17 cellular contexts compared by ENCODE assay signal in genomic region chr9:127300886-127301447, GRCh38. TPM values are rescaled to one million over a fixed set of nuclear protein-coding genes. Genes with fewer than 3 reads are reported as not detected.
DNase-seq lines count a peak whose midpoint lies in the region; ATAC-seq, FAIRE-seq and TF ChIP-seq lines count a peak whose summit lies in the region.
"Had no signal": no experiment of that assay in that cellular context is flagged by ENCODE, and none has a peak within 500 bp of the region (broad histone marks: within the 10 kb centered on the region; RNA-seq: fewer than 3 reads in every experiment).

No MANE protein-coding gene starts in this region.

- 49 to 56% methylated on average over 3 of the region's 3 CpGs for WGBS in heart right ventricle, 2 donors
- 26 to 36% (median 30%) methylated on average over 3 of the region's 3 CpGs for WGBS in psoas muscle, 3 donors

- DNase-seq in GM12891 (ENCODE audit: insufficient read length, low spot score) (peak; percentile 13), NCI-H82 (lab: John Stamatoyannopoulos, UW) (peak; percentile 97), heart right ventricle (no peak), psoas muscle (no peak), DMS79 treated with DMSO at 0.1 percent for 48 hours (lab: John Stamatoyannopoulos, UW) (no peak), HCEC 1CT (no peak)
- DNase-seq in activated T-helper 1 cell treated with anti-CD3 and anti-CD28 coated beads, Interleukin-12 subunit alpha, Interleukin-12 subunit beta, Interleukin-2, Interleukin-4 antibody, amounts not matched to agents 30 ng/mL and 10 ng/mL and 1 ng/mL, durations not matched to agents 14 hours and 24 hours and 36 hours (ENCODE audit: low spot score), result no peak
- DNase-seq: BE2C; CD8-positive, alpha-beta memory T cell; H7; KG1; NCI-H1092 treated with DMSO at 0.1 percent for 48 hours; NCI-H187; NCI-H510A treated with DMSO at 0.1 percent for 48 hours; PC-9; SK-N-SH had no signal

- no peaks in the 10 kb centered on the region for H3K4me1 Mint-ChIP-seq in activated T-helper 1 cell treated with anti-CD3 and anti-CD28 coated beads, Interleukin-12 subunit alpha, Interleukin-12 subunit beta, Interleukin-2, Interleukin-4 antibody, amounts not matched to agents 30 ng/mL and 10 ng/mL and 1 ng/mL, durations not matched to agents 14 hours and 24 hours and 36 hours (ENCODE audit: low read depth)
- H3K4me1 Mint-ChIP-seq: CD8-positive, alpha-beta memory T cell had no signal

- TF ChIP-seq POLR2A in GM12891 (IDR thresholded peaks at IDR 0.05; ENCODE audit: low read depth, low read length), result no peak

- H3K27ac Mint-ChIP-seq in activated T-helper 1 cell treated with anti-CD3 and anti-CD28 coated beads, Interleukin-12 subunit alpha, Interleukin-12 subunit beta, Interleukin-2, Interleukin-4 antibody, amounts not matched to agents 30 ng/mL and 10 ng/mL and 1 ng/mL, durations not matched to agents 14 hours and 24 hours and 36 hours, result no peak overlapping the region

- TF ChIP-seq CTCF in heart right ventricle (IDR thresholded peaks at IDR 0.05) (no peak), psoas muscle (IDR thresholded peaks at IDR 0.05) (no peak)

- no peaks in the 10 kb centered on the region for H3K27me3 ChIP-seq in heart right ventricle
- H3K27me3 ChIP-seq in psoas muscle (ENCODE audit: insufficient read depth in 3 of 3, low read length in 2 of 3), result no peaks in the 10 kb centered on the region
- H3K27me3 ChIP-seq: BE2C had no signal

- H3K27ac ChIP-seq in heart right ventricle, result peak overlapping the region in 5 of 10 donors; percentile 7 to 68 (median 26)
- peak overlapping the region; percentile 4 for H3K27ac ChIP-seq in psoas muscle
- H3K27ac ChIP-seq: PC-9 had no signal

- H3K9me3 ChIP-seq in heart right ventricle (no peaks in the 10 kb centered on the region), psoas muscle (no peaks in the 10 kb centered on the region)
- H3K9me3 ChIP-seq: BE2C, SK-N-SH had no signal

- H3K27me3 Mint-ChIP-seq in activated T-helper 1 cell treated with anti-CD3 and anti-CD28 coated beads, Interleukin-12 subunit alpha, Interleukin-12 subunit beta, Interleukin-2, Interleukin-4 antibody, amounts not matched to agents 30 ng/mL and 10 ng/mL and 1 ng/mL, durations not matched to agents 14 hours and 24 hours and 36 hours (ENCODE audit: insufficient read depth), result peaks cover 9% of the 10 kb centered on the region

- H3K36me3 Mint-ChIP-seq in activated T-helper 1 cell treated with anti-CD3 and anti-CD28 coated beads, Interleukin-12 subunit alpha, Interleukin-12 subunit beta, Interleukin-2, Interleukin-4 antibody, amounts not matched to agents 30 ng/mL and 10 ng/mL and 1 ng/mL, durations not matched to agents 14 hours and 24 hours and 36 hours (ENCODE audit: low read depth), result no peaks in the 10 kb centered on the region
- H3K36me3 Mint-ChIP-seq: CD8-positive, alpha-beta memory T cell had no signal

- no peaks in the 10 kb centered on the region for H3K9me3 Mint-ChIP-seq in activated T-helper 1 cell treated with anti-CD3 and anti-CD28 coated beads, Interleukin-12 subunit alpha, Interleukin-12 subunit beta, Interleukin-2, Interleukin-4 antibody, amounts not matched to agents 30 ng/mL and 10 ng/mL and 1 ng/mL, durations not matched to agents 14 hours and 24 hours and 36 hours
- H3K9me3 Mint-ChIP-seq: CD8-positive, alpha-beta memory T cell had no signal

- H3K4me3 ChIP-seq in heart right ventricle, result no peak overlapping the region
- no peak overlapping the region for H3K4me3 ChIP-seq in psoas muscle
- H3K4me3 ChIP-seq: GM12878, PC-9 had no signal

- ATAC-seq in heart right ventricle (peak in 6 of 8 donors; percentile 63 to 86 (median 80)), psoas muscle (peak in 3 of 4 donors; percentile 43 to 67 (median 52))
- ATAC-seq: GM12878 had no signal

- intact Hi-C loops in heart right ventricle (cut with DNase I) (no loop called here), psoas muscle (cut with DNase I) (no loop called here)
- intact Hi-C loops in activated T-helper 1 cell treated with anti-CD3 and anti-CD28 coated beads, Interleukin-12 subunit alpha, Interleukin-12 subunit beta, Interleukin-2, Interleukin-4 antibody, amounts not matched to agents 30 ng/mL and 10 ng/mL and 1 ng/mL, durations not matched to agents 14 hours and 24 hours and 36 hours (cut with micrococcal nuclease), result no loop called here

- no peak overlapping the region for H3K4me3 Mint-ChIP-seq in activated T-helper 1 cell treated with anti-CD3 and anti-CD28 coated beads, Interleukin-12 subunit alpha, Interleukin-12 subunit beta, Interleukin-2, Interleukin-4 antibody, amounts not matched to agents 30 ng/mL and 10 ng/mL and 1 ng/mL, durations not matched to agents 14 hours and 24 hours and 36 hours
- H3K4me3 Mint-ChIP-seq: CD8-positive, alpha-beta memory T cell had no signal

- peak; percentile 5 for FAIRE-seq in GM12891 (lab: Jason Lieb, UNC)
- FAIRE-seq: GM12878 had no signal

- H3K4me1 ChIP-seq in heart right ventricle (peaks cover 0 to 16% (median 10%) of the 10 kb centered on the region in 9 donors), psoas muscle (peaks cover 9% of the 10 kb centered on the region)

- no peaks in the 10 kb centered on the region for H3K36me3 ChIP-seq in heart right ventricle
- no peaks in the 10 kb centered on the region for H3K36me3 ChIP-seq in psoas muscle (ENCODE audit: insufficient read depth in 1 of 2, low read depth in 1 of 2)

TF ChIP-seq in GM12891, 5 proteins besides CTCF, POLR2A, EP300 and RAD21:
- TF ChIP-seq POLR2AphosphoS5 (IDR thresholded peaks at IDR 0.05; ENCODE audit: low read depth, low read length) (no peak), POU2F2 (IDR thresholded peaks at IDR 0.05; ENCODE audit: low read depth, low read length) (no peak), PAX5 (IDR thresholded peaks at IDR 0.05; ENCODE audit: insufficient read depth, low read length, severe bottlenecking) (no peak), SPI1 (IDR thresholded peaks at IDR 0.05; ENCODE audit: low read depth, low read length) (no peak), TAF1 (IDR thresholded peaks at IDR 0.05; ENCODE audit: low read depth, low read length) (no peak)
TF ChIP-seq in GM12891: peak in this region for 0.

RNA-seq across cellular contexts. Expression of gene GARNL3, which starts 36.4 kb away (rescaled TPM):
- polyA plus RNA-seq in GM12891 (2012; ENCODE audit: low read depth, missing spikeins), result 2.9 TPM
- total RNA-seq in heart right ventricle (10 to 100 TPM in 9 of 10 donors, 1 to 10 TPM in 1; 9.9 to 53.1 (median 31.6) TPM), psoas muscle (1 to 10 TPM; 2.2 to 4.8 (median 3.1) TPM)
- polyA plus RNA-seq in heart right ventricle (10 to 100 TPM in 1 of 2 donors, 1 to 10 TPM in 1; 3.3 to 17.7 TPM), psoas muscle (1 to 10 TPM; 1.2 to 1.9 (median 1.7) TPM)
- 1.5 and 2.0 TPM in 2 replicates for total RNA-seq in activated T-helper 1 cell treated with anti-CD3 and anti-CD28 coated beads, Interleukin-12 subunit alpha, Interleukin-12 subunit beta, Interleukin-2, Interleukin-4 antibody, amounts not matched to agents 30 ng/mL and 10 ng/mL and 1 ng/mL, durations not matched to agents 14 hours and 24 hours and 36 hours

Comparison
In these comparisons a context has a peak if more than half of its experiments do, and no peak if none do; other contexts are left out.
1. DNase-seq: peak in GM12891 (single experiment) and NCI-H82 (single experiment); none in heart right ventricle (0 of 2), psoas muscle (0 of 2), DMS79 treated with DMSO at 0.1 percent for 48 hours (single experiment), HCEC 1CT (single experiment) and activated T-helper 1 cell treated with anti-CD3 and anti-CD28 coated beads, Interleukin-12 subunit alpha, Interleukin-12 subunit beta, Interleukin-2, Interleukin-4 antibody, amounts not matched to agents 30 ng/mL and 10 ng/mL and 1 ng/mL, durations not matched to agents 14 hours and 24 hours and 36 hours (single experiment).